ENCODE assay signal across 7 cellular contexts in the genomic region with DNA sequence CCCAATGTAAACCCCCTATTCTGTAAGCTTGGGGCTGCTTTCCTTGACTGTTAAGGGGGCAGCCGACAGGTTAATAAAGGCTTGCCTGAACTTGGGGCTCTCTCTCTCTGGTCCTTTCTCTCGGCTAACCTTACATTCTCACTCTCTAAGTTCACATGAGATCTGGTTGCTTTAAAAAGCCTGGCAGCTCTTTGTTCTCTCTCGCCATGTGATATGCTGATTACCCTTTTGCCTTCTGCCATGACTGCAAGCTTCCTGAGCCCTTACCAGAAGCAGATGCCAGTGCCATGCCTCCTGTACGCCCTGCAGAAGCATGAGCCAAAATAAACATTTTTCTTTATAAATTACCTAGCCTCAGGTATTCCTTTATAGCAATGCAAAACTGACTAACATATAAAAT. TPM values are rescaled to one million over a fixed set of nuclear protein-coding genes. Genes with fewer than 3 reads are reported as not detected.
"Had no signal": no experiment of that assay in that cellular context is flagged by ENCODE, and none has a peak within 500 bp of the region (broad histone marks: within the 10 kb centered on the region; RNA-seq: fewer than 3 reads in every experiment).

No MANE protein-coding gene starts in this region.

RNA-seq across cellular contexts. Expression of a gene that starts 5.5 kb away (rescaled TPM):
- total RNA-seq: GM23248, GM23338, H1, H4, H7, H9, HFFc6 had no signal

RNA-seq across cellular contexts. Expression of a gene that starts 32.0 kb away (rescaled TPM):
- total RNA-seq: GM23248, H1, H4, H7, H9, HFFc6 had no signal

RNA-seq across cellular contexts. Expression of a gene that starts 39.9 kb away (rescaled TPM):
- total RNA-seq: GM23338, H1, H4, H9 had no signal
